Comparison of ENCODE assay signal across 22 cellular contexts in genomic region chr13:61900033-61900432, GRCh38.
"Had no signal": no experiment of that assay in that cellular context is flagged by ENCODE, and none has a peak within 500 bp of the region (broad histone marks: within the 10 kb centered on the region; RNA-seq: fewer than 3 reads in every experiment).

No MANE protein-coding gene starts in this region.

- H3K4me3 ChIP-seq: dorsolateral prefrontal cortex, heart right ventricle, left ventricle myocardium inferior, lower lobe of right lung, sigmoid colon, skin epidermis, stomach, thoracic aorta, transverse colon had no signal

- H3K27me3 ChIP-seq: heart right ventricle, neutrophil, sigmoid colon, stomach, transverse colon had no signal

- DNase-seq: cortex of kidney; dorsolateral prefrontal cortex; effector CD8-positive, alpha-beta T cell; heart right ventricle; kidney; left cardiac atrium; left ventricle myocardium inferior; lower lobe of right lung; naive thymus-derived CD4-positive, alpha-beta T cell; nephron progenitor cell; posterior cingulate gyrus; sigmoid colon; stimulated activated CD4-positive, alpha-beta T cell treated with anti-CD3 and anti-CD28 coated beads, Interleukin-2, amount 100 ng/mL, for 24 hours; stimulated activated CD4-positive, alpha-beta T cell treated with anti-CD3 and anti-CD28 coated beads, Interleukin-4, amount 100 ng/mL, for 4 hours; stimulated activated naive CD4-positive, alpha-beta T cell; stomach; substantia nigra; transverse colon had no signal

- H3K4me1 ChIP-seq: heart right ventricle, left ventricle myocardium inferior, lower lobe of right lung, sigmoid colon, stomach, transverse colon had no signal

- H3K27ac ChIP-seq: dorsolateral prefrontal cortex, heart right ventricle, left ventricle myocardium inferior, lower lobe of right lung, neutrophil, sigmoid colon, skin epidermis, stomach, thoracic aorta, transverse colon had no signal

- FAIRE-seq: endometrium, kidney had no signal

- H3K36me3 ChIP-seq: heart right ventricle, left ventricle myocardium inferior, lower lobe of right lung, neutrophil, sigmoid colon, stomach, thoracic aorta, transverse colon had no signal

- H3K9me3 ChIP-seq: heart right ventricle, left ventricle myocardium inferior, lower lobe of right lung, neutrophil, sigmoid colon, stomach, thoracic aorta, transverse colon had no signal
